ENCODE assay signal across 15 cellular contexts in genomic region chr1:205518616-205519540, GRCh38.
DNase-seq lines count a peak whose midpoint lies in the region; ATAC-seq lines count a peak whose summit lies in the region.
"Had no signal": no experiment of that assay in that cellular context is flagged by ENCODE, and none has a peak within 500 bp of the region (broad histone marks: within the 10 kb centered on the region; RNA-seq: fewer than 3 reads in every experiment).

No MANE protein-coding gene starts in this region.

- DNase-seq in NCI-H345 (lab: John Stamatoyannopoulos, UW), result peak; percentile 20
- DNase-seq in NCI-H345 treated with DMSO at 0.1 percent for 48 hours (lab: John Stamatoyannopoulos, UW; ENCODE audit: unreplicated experiment), result no peak
- peak in 60 of 61 donors; percentile 32 to 95 (median 86) for DNase-seq in caudate nucleus (lab: John Stamatoyannopoulos, UW)
- DNase-seq in midbrain (lab: John Stamatoyannopoulos, UW), result peak; percentile 90
- peak; percentile 91 for DNase-seq in superior temporal gyrus (ENCODE audit: extremely low spot score)
- no peak for DNase-seq in amniotic stem cell (lab: John Stamatoyannopoulos, UW)
- DNase-seq in NCI-H187 treated with DMSO at 0.1 percent for 48 hours (lab: John Stamatoyannopoulos, UW), result no peak
- DNase-seq: activated CD8-positive, alpha-beta memory T cell treated with anti-CD3 and anti-CD28 coated beads for 24 hours; activated naive CD8-positive, alpha-beta T cell treated with anti-CD3 and anti-CD28 coated beads for 36 hours; effector CD4-positive, alpha-beta T cell; foreskin keratinocyte; NCI-H748 treated with DMSO at 0.1 percent for 48 hours; SHP77 treated with DMSO at 0.1 percent for 48 hours had no signal

- ATAC-seq in HG03175 (IDR thresholded peaks at IDR 0.05; ENCODE audit: unreplicated experiment), result no peak
- ATAC-seq: foreskin keratinocyte had no signal

- H3K27ac ChIP-seq in caudate nucleus (ENCODE audit: low read depth, low read length), result peak overlapping the region; percentile 99
- H3K27ac ChIP-seq: foreskin keratinocyte, HL-60 had no signal

Comparison
In these comparisons a context has a peak if more than half of its experiments do, and no peak if none do; other contexts are left out.
1. DNase-seq: peak in NCI-H345 (single experiment), caudate nucleus (60 of 61), midbrain (single experiment) and superior temporal gyrus (single experiment); none in NCI-H345 treated with DMSO at 0.1 percent for 48 hours (single experiment), amniotic stem cell (single experiment) and NCI-H187 treated with DMSO at 0.1 percent for 48 hours (single experiment).